Comparison of ENCODE assay signal across 12 cellular contexts in the genomic region with DNA sequence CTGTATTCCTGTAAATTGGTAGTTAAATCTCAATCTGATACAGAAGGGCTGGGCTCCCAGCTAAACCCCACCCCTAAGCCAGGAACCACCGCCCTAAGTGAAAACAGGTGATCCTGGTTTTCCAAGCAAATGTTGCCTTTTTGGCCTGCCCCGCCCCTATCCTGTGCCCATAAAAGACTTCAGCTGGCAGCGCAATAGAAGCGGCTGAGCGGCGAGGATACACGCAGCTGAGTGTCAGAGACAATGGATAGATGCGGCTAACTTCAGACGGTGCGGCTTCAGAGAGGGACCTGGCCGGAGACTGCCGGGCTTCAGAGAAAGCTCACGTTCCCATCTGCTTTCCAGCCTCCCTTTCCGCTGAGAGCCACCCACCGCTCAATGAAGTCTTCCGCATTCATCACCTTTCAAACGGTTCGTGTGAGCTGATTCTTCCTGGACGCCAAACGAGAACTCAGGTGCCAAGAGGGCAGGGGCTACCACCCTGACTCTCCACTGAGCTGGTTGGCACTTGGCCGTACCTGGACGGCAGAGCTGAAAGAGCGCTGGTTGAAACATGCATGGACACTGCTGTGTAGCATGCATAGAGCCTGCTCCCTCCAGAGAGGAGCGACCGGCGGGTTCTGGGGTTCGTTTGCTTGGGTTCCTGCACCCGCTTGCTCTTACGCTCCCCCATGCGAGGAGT. TPM values are rescaled to one million over a fixed set of nuclear protein-coding genes. Genes with fewer than 3 reads are reported as not detected.
DNase-seq lines count a peak whose midpoint lies in the region; ATAC-seq and TF ChIP-seq lines count a peak whose summit lies in the region.
"Had no signal": no experiment of that assay in that cellular context is flagged by ENCODE, and none has a peak within 500 bp of the region (broad histone marks: within the 10 kb centered on the region; RNA-seq: fewer than 3 reads in every experiment).

No MANE protein-coding gene starts in this region.

- H3K27me3 ChIP-seq in GM23338 (ENCODE audit: insufficient read depth), result peaks cover 9% of the 10 kb centered on the region
- no peaks in the 10 kb centered on the region for H3K27me3 ChIP-seq in Peyer's patch
- no peaks in the 10 kb centered on the region for H3K27me3 ChIP-seq in hepatocyte
- no peaks in the 10 kb centered on the region for H3K27me3 ChIP-seq in prostate gland (replicated peaks; ENCODE audit: insufficient read depth)
- H3K27me3 ChIP-seq in SJCRH30, result no peaks in the 10 kb centered on the region

- H3K4me2 ChIP-seq in GM23338, result peak overlapping the region; percentile 76
- peak overlapping the region; percentile 67 for H3K4me2 ChIP-seq in hepatocyte

- POLR2A ChIA-PET in activated CD8-positive, alpha-beta T cell treated with anti-CD3 and anti-CD28 coated beads, Interleukin-2, amount 10 ng/mL, durations not matched to agents 7 days and 5 days (lab: Charles Lee), result no interaction called here

- peaks cover 4% of the 10 kb centered on the region; the same call in 1 of the 3 replicates for H3K36me3 Mint-ChIP-seq in GM23338 (ENCODE audit: low read depth)
- no peaks in the 10 kb centered on the region for H3K36me3 Mint-ChIP-seq in activated CD8-positive, alpha-beta T cell treated with anti-CD3 and anti-CD28 coated beads, Interleukin-2, amount 10 ng/mL, durations not matched to agents 7 days and 5 days (ENCODE audit: low read depth)

- CTCF ChIA-PET in activated CD8-positive, alpha-beta T cell treated with anti-CD3 and anti-CD28 coated beads, Interleukin-2, amount 10 ng/mL, durations not matched to agents 7 days and 5 days (lab: Charles Lee), result interaction anchor here (1.1 kb wide), 1 partner anchor 11 kb away, joined by 3 read pairs; no protein-coding TSS in a partner anchor

- TF ChIP-seq POLR2A in Peyer's patch (IDR thresholded peaks at IDR 0.05), result no peak
- TF ChIP-seq POLR2A in prostate gland (IDR thresholded peaks at IDR 0.05), result no peak

- 0 out of 2 replicates have a peak, but pooled peaks cover 3% of the 10 kb centered on the region for H3K9me2 ChIP-seq in GM23338 (ENCODE audit: insufficient read depth)
- no peaks in the 10 kb centered on the region for H3K9me2 ChIP-seq in hepatocyte (replicated peaks; ENCODE audit: insufficient read depth)

- H3K4me3 ChIP-seq in GM23338, result peak overlapping the region; percentile 50
- H3K4me3 ChIP-seq in Peyer's patch, result no peak overlapping the region
- H3K4me3 ChIP-seq in hepatocyte, result no peak overlapping the region
- H3K4me3 ChIP-seq in prostate gland, result no peak overlapping the region
- H3K4me3 ChIP-seq in SJCRH30, result no peak overlapping the region
- H3K4me3 ChIP-seq: coronary artery had no signal

- H3K27ac ChIP-seq in GM23338 (ENCODE audit: low read depth), result no peak overlapping the region
- H3K27ac ChIP-seq in Peyer's patch, result no peak overlapping the region
- no peak overlapping the region for H3K27ac ChIP-seq in hepatocyte
- H3K27ac ChIP-seq in prostate gland, result no peak overlapping the region
- H3K27ac ChIP-seq in SJCRH30, result no peak overlapping the region
- H3K27ac ChIP-seq: coronary artery had no signal

- ATAC-seq in GM23338, result peak; percentile 95
- ATAC-seq in activated CD8-positive, alpha-beta T cell treated with anti-CD3 and anti-CD28 coated beads, Interleukin-2, amount 10 ng/mL, durations not matched to agents 7 days and 5 days, result no peak

- H3K27me3 Mint-ChIP-seq in GM23338 (ENCODE audit: insufficient read depth, low read depth, poor library complexity), result peaks cover 7% of the 10 kb centered on the region
- H3K27me3 Mint-ChIP-seq in activated CD8-positive, alpha-beta T cell treated with anti-CD3 and anti-CD28 coated beads, Interleukin-2, amount 10 ng/mL, durations not matched to agents 7 days and 5 days (ENCODE audit: low read depth), result peaks cover 46% of the 10 kb centered on the region

- peaks cover 6% of the 10 kb centered on the region; the same call in 1 of the 2 replicates for H3K4me1 ChIP-seq in GM23338 (ENCODE audit: insufficient read depth)
- H3K4me1 ChIP-seq in Peyer's patch, result no peaks in the 10 kb centered on the region
- no peaks in the 10 kb centered on the region for H3K4me1 ChIP-seq in hepatocyte (ENCODE audit: insufficient read depth)
- no peaks in the 10 kb centered on the region for H3K4me1 ChIP-seq in prostate gland (replicated peaks)
- no peaks in the 10 kb centered on the region for H3K4me1 ChIP-seq in SJCRH30

- no peak overlapping the region for H3K27ac Mint-ChIP-seq in GM23338
- H3K27ac Mint-ChIP-seq in activated CD8-positive, alpha-beta T cell treated with anti-CD3 and anti-CD28 coated beads, Interleukin-2, amount 10 ng/mL, durations not matched to agents 7 days and 5 days, result no peak overlapping the region
- H3K27ac Mint-ChIP-seq: activated naive CD4-positive, alpha-beta T cell treated with anti-CD3 and anti-CD28 coated beads for 36 hours had no signal

- H3K4me1 Mint-ChIP-seq in GM23338, result peaks cover 10% of the 10 kb centered on the region; the same call in 2 of the 3 replicates
- peaks cover 4% of the 10 kb centered on the region for H3K4me1 Mint-ChIP-seq in activated CD8-positive, alpha-beta T cell treated with anti-CD3 and anti-CD28 coated beads, Interleukin-2, amount 10 ng/mL, durations not matched to agents 7 days and 5 days (ENCODE audit: low read depth)

- no peaks in the 10 kb centered on the region for H3K9me3 ChIP-seq in Peyer's patch
- no peaks in the 10 kb centered on the region for H3K9me3 ChIP-seq in hepatocyte (ENCODE audit: low read depth)
- H3K9me3 ChIP-seq in prostate gland, result no peaks in the 10 kb centered on the region
- H3K9me3 ChIP-seq in SJCRH30 (replicated peaks), result no peaks in the 10 kb centered on the region

- H3K79me2 ChIP-seq in GM23338 (replicated peaks; ENCODE audit: insufficient read depth) (no peaks in the 10 kb centered on the region), hepatocyte (no peaks in the 10 kb centered on the region)

- H4K20me1 ChIP-seq in GM23338 (replicated peaks; ENCODE audit: insufficient read depth), result no peaks in the 10 kb centered on the region
- no peaks in the 10 kb centered on the region for H4K20me1 ChIP-seq in hepatocyte (ENCODE audit: insufficient read depth, poor library complexity, severe bottlenecking)

- DNase-seq in GM23338 (ENCODE audit: low spot score) (peak; percentile 73), Peyer's patch (peak in 2 of 3 donors; percentile 47 to 55), hepatocyte (ENCODE audit: low spot score) (no peak), prostate gland (ENCODE audit: low spot score) (peak; percentile 10), GF-D8 (lab: John Stamatoyannopoulos, UW) (no peak), SJCRH30 (no peak)
- no peak for DNase-seq in activated CD8-positive, alpha-beta T cell treated with anti-CD3 and anti-CD28 coated beads, Interleukin-2, amount 10 ng/mL, durations not matched to agents 7 days and 5 days
- DNase-seq: activated CD4-positive, alpha-beta T cell treated with anti-CD3 and anti-CD28 coated beads, Interleukin-2, amount 50 U/mL, for 1 hour; activated naive CD4-positive, alpha-beta T cell treated with anti-CD3 and anti-CD28 coated beads for 36 hours; stimulated activated CD4-positive, alpha-beta T cell treated with anti-CD3 and anti-CD28 coated beads, Interleukin-2, amount 100 ng/mL, for 24 hours had no signal

- intact Hi-C loops in prostate gland (cut with DNase I), result no loop called here

- no peaks in the 10 kb centered on the region for H3F3A ChIP-seq in GM23338 (replicated peaks; ENCODE audit: low read depth)

- H3K4me3 Mint-ChIP-seq in GM23338, result peak overlapping the region; percentile 60
- H3K4me3 Mint-ChIP-seq in activated CD8-positive, alpha-beta T cell treated with anti-CD3 and anti-CD28 coated beads, Interleukin-2, amount 10 ng/mL, durations not matched to agents 7 days and 5 days, result no peak overlapping the region
- H3K4me3 Mint-ChIP-seq: activated naive CD4-positive, alpha-beta T cell treated with anti-CD3 and anti-CD28 coated beads for 36 hours; neural crest cell had no signal

- peaks cover 4% of the 10 kb centered on the region; the same call in 2 of the 3 replicates for H3K9me3 Mint-ChIP-seq in GM23338
- no peaks in the 10 kb centered on the region for H3K9me3 Mint-ChIP-seq in activated CD8-positive, alpha-beta T cell treated with anti-CD3 and anti-CD28 coated beads, Interleukin-2, amount 10 ng/mL, durations not matched to agents 7 days and 5 days (ENCODE audit: insufficient read depth)
- H3K9me3 Mint-ChIP-seq: activated naive CD4-positive, alpha-beta T cell treated with anti-CD3 and anti-CD28 coated beads for 36 hours; neural crest cell had no signal

- H2AFZ ChIP-seq in GM23338 (peak overlapping the region; percentile 74), hepatocyte (no peak overlapping the region)

- H3K36me3 ChIP-seq in GM23338 (ENCODE audit: insufficient read depth) (no peaks in the 10 kb centered on the region), Peyer's patch (no peaks in the 10 kb centered on the region), hepatocyte (replicated peaks; ENCODE audit: insufficient read depth, low read depth) (no peaks in the 10 kb centered on the region), prostate gland (no peaks in the 10 kb centered on the region), SJCRH30 (no peaks in the 10 kb centered on the region)

- whole genome bisulfite sequencing in hepatocyte (ENCODE audit: low lambda C conversion rate, missing lambda C conversion rate), result 66% methylated on average over 30 of the region's 30 CpGs
- WGBS in prostate gland, result 18% methylated on average over 28 of the region's 30 CpGs

- TF ChIP-seq CTCF in GM23338 (conservative IDR thresholded peaks at IDR 0.05; ENCODE audit: low read depth in 2 of 2) (no peak), Peyer's patch (IDR thresholded peaks at IDR 0.05) (no peak), hepatocyte (IDR thresholded peaks at IDR 0.05; ENCODE audit: poor library complexity) (no peak), prostate gland (IDR thresholded peaks at IDR 0.05) (no peak)

TF ChIP-seq in GM23338, 12 proteins besides CTCF, POLR2A, EP300 and RAD21:
- TF ChIP-seq ZNF331 (CRISPR knock-in tag; IDR thresholded peaks at IDR 0.05; ENCODE audit: low read depth) (no peak), POLR2AphosphoS5 (IDR thresholded peaks at IDR 0.05; ENCODE audit: low read depth) (peak; percentile 45; the same call in 1 of the 2 replicates)

RNA-seq across cellular contexts. Expression of a gene that starts 49.5 kb away (rescaled TPM):
- 20.9 and 24.4 TPM in 2 replicates for total RNA-seq in GM23338 (2014; rRNA removed; shearing (Covaris generic))
- 105 and 106 TPM in 2 replicates for polyA plus RNA-seq in GM23338 (2016; fragmentation: Nextera tagmentation; extraction: Ambion mirVana)
- total RNA-seq in Peyer's patch, result 10 to 100 TPM; 20.1 to 46.2 (median 23.6) TPM
- 20.8 and 28.4 TPM in 2 replicates for total RNA-seq in hepatocyte
- polyA plus RNA-seq in hepatocyte, result 159 and 160 TPM in 2 replicates
- 10 to 100 TPM; 17.2 to 21.9 TPM for total RNA-seq in prostate gland
- total RNA-seq in activated CD8-positive, alpha-beta T cell treated with anti-CD3 and anti-CD28 coated beads, Interleukin-2, amount 10 ng/mL, durations not matched to agents 7 days and 5 days, result 10 to 100 TPM; 44.5 to 45.7 TPM
- 67.0 and 74.5 TPM in 2 replicates for total RNA-seq in SJCRH30 (2014; rRNA removed; shearing (Covaris generic))

Comparison
In these comparisons a context has a peak if more than half of its experiments do, and no peak if none do; other contexts are left out.
1. DNase-seq: peak in GM23338 (single experiment), Peyer's patch (2 of 3) and prostate gland (single experiment); none in hepatocyte (single experiment), GF-D8 (single experiment), activated CD8-positive, alpha-beta T cell treated with anti-CD3 and anti-CD28 coated beads, Interleukin-2, amount 10 ng/mL, durations not matched to agents 7 days and 5 days (single experiment) and SJCRH30 (0 of 2).